9 cellular contexts compared by ENCODE assay signal in genomic region chr1:143698016-143698415, GRCh38.
DNase-seq lines count a peak whose midpoint lies in the region; ATAC-seq lines count a peak whose summit lies in the region.
"Had no signal": no experiment of that assay in that cellular context is flagged by ENCODE, and none has a peak within 500 bp of the region (broad histone marks: within the 10 kb centered on the region; RNA-seq: fewer than 3 reads in every experiment).

No MANE protein-coding gene starts in this region.

- no peaks in the 10 kb centered on the region for H3K27me3 ChIP-seq in HAP-1 (ENCODE audit: low read depth)
- H3K27me3 ChIP-seq in iPS-20b (ENCODE audit: insufficient read depth, low read length) = peaks cover 84% of the 10 kb centered on the region

- peak overlapping the region; percentile 50 for H3K27ac Mint-ChIP-seq in T-helper 1 cell treated with Interleukin-12 subunit alpha and Interleukin-12 subunit beta and Interleukin-4 antibody, amounts not matched to agents 30 μg/mL and 1 μg/mL, for 36 hours
- H3K27ac Mint-ChIP-seq: dendritic cell treated with granulocyte-macrophage colony-stimulating factor and Interleukin-4, amounts not matched to agents 40 ng/mL and 50 ng/mL, for 4 days had no signal

- no peak overlapping the region for H3K27ac ChIP-seq in iPS-20b (ENCODE audit: low read length)

- no peak overlapping the region for H3K4me3 Mint-ChIP-seq in T-helper 1 cell treated with Interleukin-12 subunit alpha and Interleukin-12 subunit beta and Interleukin-4 antibody, amounts not matched to agents 30 μg/mL and 1 μg/mL, for 36 hours
- H3K4me3 Mint-ChIP-seq: dendritic cell treated with granulocyte-macrophage colony-stimulating factor and Interleukin-4, amounts not matched to agents 40 ng/mL and 50 ng/mL, for 4 days had no signal

- H3K27me3 Mint-ChIP-seq in T-helper 1 cell treated with Interleukin-12 subunit alpha and Interleukin-12 subunit beta and Interleukin-4 antibody, amounts not matched to agents 30 μg/mL and 1 μg/mL, for 36 hours (ENCODE audit: low read depth) = peaks cover 71% of the 10 kb centered on the region

- H3K9me3 ChIP-seq in HAP-1 (no peaks in the 10 kb centered on the region), iPS-20b (ENCODE audit: insufficient read depth, low read depth, low read length) (no peaks in the 10 kb centered on the region)

- no peak overlapping the region for H3K4me3 ChIP-seq in HAP-1
- peak overlapping the region; percentile 63 for H3K4me3 ChIP-seq in iPS-20b (ENCODE audit: low read length)

- H3K36me3 ChIP-seq in HAP-1 (replicated peaks) (no peaks in the 10 kb centered on the region), iPS-20b (ENCODE audit: insufficient read depth, low read depth, low read length) (no peaks in the 10 kb centered on the region)

- H3K9ac ChIP-seq in iPS-20b (ENCODE audit: low read depth, low read length) = no peak overlapping the region

- in situ Hi-C loops in HAP-1 (cut with MboI; ENCODE audit: low sequenced_read_pairs) = no loop called here

- peaks cover 2% of the 10 kb centered on the region for H3K36me3 Mint-ChIP-seq in T-helper 1 cell treated with Interleukin-12 subunit alpha and Interleukin-12 subunit beta and Interleukin-4 antibody, amounts not matched to agents 30 μg/mL and 1 μg/mL, for 36 hours (ENCODE audit: low read depth)

- ATAC-seq in HG02759 (IDR thresholded peaks at IDR 0.05; ENCODE audit: unreplicated experiment) (no peak), GM19467 (IDR thresholded peaks at IDR 0.05; ENCODE audit: unreplicated experiment) (no peak)

- H3K4me1 ChIP-seq in HAP-1 (no peaks in the 10 kb centered on the region), iPS-20b (ENCODE audit: insufficient read depth, low read length) (peaks cover 3% of the 10 kb centered on the region; the same call in 1 of the 2 replicates)

- H3K4me1 Mint-ChIP-seq in T-helper 1 cell treated with Interleukin-12 subunit alpha and Interleukin-12 subunit beta and Interleukin-4 antibody, amounts not matched to agents 30 μg/mL and 1 μg/mL, for 36 hours (ENCODE audit: low read depth) = peaks cover 8% of the 10 kb centered on the region

- DNase-seq in AG20443 (ENCODE audit: low spot score) = peak; percentile 39
- peak; percentile 61 to 77 for DNase-seq in HAP-1 (ENCODE audit: low spot score in 2 of 2)
- no peak for DNase-seq in cerebellar nuclear complex (lab: John Stamatoyannopoulos, UW)
- DNase-seq in HPDE6-E6E7 (ENCODE audit: extremely low spot score) = no peak

- peaks cover 3% of the 10 kb centered on the region for H3K9me3 Mint-ChIP-seq in T-helper 1 cell treated with Interleukin-12 subunit alpha and Interleukin-12 subunit beta and Interleukin-4 antibody, amounts not matched to agents 30 μg/mL and 1 μg/mL, for 36 hours
- H3K9me3 Mint-ChIP-seq: dendritic cell treated with granulocyte-macrophage colony-stimulating factor and Interleukin-4, amounts not matched to agents 40 ng/mL and 50 ng/mL, for 4 days had no signal

Comparison
In these comparisons a context has a peak if more than half of its experiments do, and no peak if none do; other contexts are left out.
1. DNase-seq: peak in AG20443 (single experiment) and HAP-1 (2 of 2); none in cerebellar nuclear complex (0 of 2) and HPDE6-E6E7 (single experiment).